Comparison of ENCODE assay signal across 8 cellular contexts in genomic region chr6:144008501-144009245, GRCh38. TPM values are rescaled to one million over a fixed set of nuclear protein-coding genes. Genes with fewer than 3 reads are reported as not detected.
DNase-seq lines count a peak whose midpoint lies in the region; ATAC-seq and TF ChIP-seq lines count a peak whose summit lies in the region.

No MANE protein-coding gene starts in this region.

- peaks cover 4% of the 10 kb centered on the region in 2 donors for H3K4me1 Mint-ChIP-seq in natural killer cell

- no peaks in the 10 kb centered on the region for H3K4me1 ChIP-seq in HUES6 (ENCODE audit: control insufficient read depth, insufficient read depth, low read length)
- H3K4me1 ChIP-seq in ectodermal cell (ENCODE audit: control insufficient read depth, insufficient read depth, low read length) = no peaks in the 10 kb centered on the region

- H3K36me3 ChIP-seq in HUES6 (ENCODE audit: control insufficient read depth, insufficient read depth, low read length) = no peaks in the 10 kb centered on the region
- no peaks in the 10 kb centered on the region for H3K36me3 ChIP-seq in ectodermal cell (ENCODE audit: control insufficient read depth, insufficient read depth, low read length)

- no peaks in the 10 kb centered on the region for H3K9me3 Mint-ChIP-seq in natural killer cell

- peak; percentile 27 for DNase-seq in GM10266 (ENCODE audit: extremely low spot score)
- DNase-seq in natural killer cell = no peak
- no peak for DNase-seq in sciatic nerve (ENCODE audit: low spot score)
- DNase-seq in NCI-H2196 (lab: John Stamatoyannopoulos, UW; ENCODE audit: unreplicated experiment) = no peak
- DNase-seq in superior temporal gyrus (ENCODE audit: extremely low spot score) = no peak

- peaks cover 16 to 17% of the 10 kb centered on the region in 2 donors for H3K27me3 Mint-ChIP-seq in natural killer cell (ENCODE audit: low read depth in 2 of 2)

- no peaks in the 10 kb centered on the region for H3K36me3 Mint-ChIP-seq in natural killer cell

- H3K27me3 ChIP-seq in HUES6 (ENCODE audit: control insufficient read depth, insufficient read depth, low read length) (peaks cover 72% of the 10 kb centered on the region), ectodermal cell (ENCODE audit: control insufficient read depth, insufficient read depth, low read length, poor library complexity, severe bottlenecking) (peaks cover 32% of the 10 kb centered on the region)

- H3K4me3 ChIP-seq in HUES6 (ENCODE audit: low read depth, low read length) (peak overlapping the region; percentile 65), ectodermal cell (ENCODE audit: insufficient read depth, low read depth, low read length) (peak overlapping the region; percentile 51)

- peak overlapping the region; percentile 79 for H3K4me3 Mint-ChIP-seq in natural killer cell

- H3K27ac ChIP-seq in HUES6 (ENCODE audit: low read depth, low read length) (no peak overlapping the region), ectodermal cell (ENCODE audit: insufficient read depth, low read depth, low read length, poor library complexity, severe bottlenecking) (no peak overlapping the region)

- intact Hi-C loops in natural killer cell (cut with micrococcal nuclease) = no loop called here
- intact Hi-C loops in sciatic nerve (cut with DNase I) = no loop called here

- no peak overlapping the region for H3K27ac Mint-ChIP-seq in natural killer cell

- H3K9me3 ChIP-seq in HUES6 (ENCODE audit: control insufficient read depth, insufficient read depth, low read depth, low read length) (peaks cover 2% of the 10 kb centered on the region), ectodermal cell (ENCODE audit: control insufficient read depth, low read length) (no peaks in the 10 kb centered on the region)

- WGBS in ectodermal cell, 2 experiments = 58 to 60% methylated on average over 31 to 33 of the region's 33 CpGs

- H3K9ac ChIP-seq in HUES6 (ENCODE audit: low read length) = no peak overlapping the region

- no peak for ATAC-seq in natural killer cell
- no peak for ATAC-seq in sciatic nerve
- ATAC-seq in HG03439 (IDR thresholded peaks at IDR 0.05; ENCODE audit: unreplicated experiment) = no peak

- TF ChIP-seq CTCF in GM10266 (IDR thresholded peaks at IDR 0.05; ENCODE audit: control insufficient read depth, insufficient read depth, low read depth, missing control alignments) (no peak), natural killer cell (IDR thresholded peaks at IDR 0.05) (no peak)

RNA-seq across cellular contexts. Expression of gene PLAGL1, which starts 0.6 kb away (rescaled TPM):
- polyA plus RNA-seq in ectodermal cell (2013, experiment 1 of 4) = 26.5 TPM
- polyA plus RNA-seq in ectodermal cell (2013, experiment 2 of 4) = 18.0 TPM
- 17.3 TPM for polyA plus RNA-seq in ectodermal cell (2013, experiment 3 of 4)
- polyA plus RNA-seq in ectodermal cell (2013, experiment 4 of 4) = 19.2 TPM
- 10 to 100 TPM in 1 of 3 donors, 1 to 10 TPM in 2; 4.9 to 12.2 (median 6.8) TPM for total RNA-seq in natural killer cell
- total RNA-seq in sciatic nerve = 65.8 TPM
